Comparison of ENCODE assay signal across 9 cellular contexts in genomic region chr3:71580636-71581215, GRCh38. TPM values are rescaled to one million over a fixed set of nuclear protein-coding genes. Genes with fewer than 3 reads are reported as not detected.
DNase-seq lines count a peak whose midpoint lies in the region; ATAC-seq and TF ChIP-seq lines count a peak whose summit lies in the region.
"Had no signal": no experiment of that assay in that cellular context is flagged by ENCODE, and none has a peak within 500 bp of the region (broad histone marks: within the 10 kb centered on the region; RNA-seq: fewer than 3 reads in every experiment).

No MANE protein-coding gene starts in this region.

- H3K9me3 ChIP-seq in left lung (no peaks in the 10 kb centered on the region), testis (no peaks in the 10 kb centered on the region)

- CTCF ChIA-PET in activated CD4-positive, alpha-beta T cell treated with anti-CD3 and anti-CD28 coated beads, Interleukin-2, amount 10 ng/mL, durations not matched to agents 7 days and 5 days (lab: Charles Lee) = interaction anchor here (0.6 kb wide), 1 partner anchor 10 kb away, joined by 3 read pairs; no protein-coding TSS in a partner anchor

- no peak for ATAC-seq in activated naive CD8-positive, alpha-beta T cell treated with anti-CD3 and anti-CD28 coated beads, Interleukin-2, amount 50 U/mL, for 24 hours
- ATAC-seq in left lung (no peak), HG03159 (IDR thresholded peaks at IDR 0.05; ENCODE audit: unreplicated experiment) (no peak)

- H3K27ac ChIP-seq in left lung (peak overlapping the region; percentile 95 to 98), testis (peak overlapping the region; percentile 37 to 95)

- H3K4me3 ChIP-seq in left lung (peak overlapping the region; percentile 77 to 86), testis (peak overlapping the region; percentile 79 to 80)

- DNase-seq in activated CD4-positive, alpha-beta T cell treated with anti-CD3 and anti-CD28 coated beads, Interleukin-2, amount 10 ng/mL, durations not matched to agents 7 days and 5 days = no peak
- DNase-seq in activated CD4-positive, alpha-beta T cell treated with anti-CD3 and anti-CD28 coated beads for 4 hours = no peak
- DNase-seq in activated naive CD8-positive, alpha-beta T cell treated with anti-CD3 and anti-CD28 coated beads, Interleukin-2, amount 50 U/mL, for 24 hours = no peak
- DNase-seq in left lung = no peak
- no peak for DNase-seq in testis
- no peak for DNase-seq in NCI-H2171 (lab: John Stamatoyannopoulos, UW)
- no peak for DNase-seq in 8988T
- DNase-seq: RPMI8226 had no signal

- H3K9me3 Mint-ChIP-seq in activated CD4-positive, alpha-beta T cell treated with anti-CD3 and anti-CD28 coated beads, Interleukin-2, amount 10 ng/mL, durations not matched to agents 7 days and 5 days = no peaks in the 10 kb centered on the region
- no peaks in the 10 kb centered on the region for H3K9me3 Mint-ChIP-seq in activated naive CD8-positive, alpha-beta T cell treated with anti-CD3 and anti-CD28 coated beads, Interleukin-2, amount 50 U/mL, for 24 hours

- H3K27me3 Mint-ChIP-seq in activated CD4-positive, alpha-beta T cell treated with anti-CD3 and anti-CD28 coated beads, Interleukin-2, amount 10 ng/mL, durations not matched to agents 7 days and 5 days = peaks cover 21% of the 10 kb centered on the region
- no peaks in the 10 kb centered on the region for H3K27me3 Mint-ChIP-seq in activated naive CD8-positive, alpha-beta T cell treated with anti-CD3 and anti-CD28 coated beads, Interleukin-2, amount 50 U/mL, for 24 hours

- H3K36me3 Mint-ChIP-seq in activated CD4-positive, alpha-beta T cell treated with anti-CD3 and anti-CD28 coated beads, Interleukin-2, amount 10 ng/mL, durations not matched to agents 7 days and 5 days (ENCODE audit: low read depth) = peaks cover 11% of the 10 kb centered on the region
- peaks cover 18% of the 10 kb centered on the region for H3K36me3 Mint-ChIP-seq in activated naive CD8-positive, alpha-beta T cell treated with anti-CD3 and anti-CD28 coated beads, Interleukin-2, amount 50 U/mL, for 24 hours (ENCODE audit: low read depth)

- H3K36me3 ChIP-seq in left lung (no peaks in the 10 kb centered on the region), testis (ENCODE audit: low read depth, missing control alignments) (no peaks in the 10 kb centered on the region)

- no peaks in the 10 kb centered on the region for H3K27me3 ChIP-seq in left lung
- H3K27me3 ChIP-seq in testis = no peaks in the 10 kb centered on the region

- peak overlapping the region; percentile 85 for H3K27ac Mint-ChIP-seq in activated CD4-positive, alpha-beta T cell treated with anti-CD3 and anti-CD28 coated beads, Interleukin-2, amount 10 ng/mL, durations not matched to agents 7 days and 5 days
- peak overlapping the region; percentile 99 for H3K27ac Mint-ChIP-seq in activated naive CD8-positive, alpha-beta T cell treated with anti-CD3 and anti-CD28 coated beads, Interleukin-2, amount 50 U/mL, for 24 hours

- POLR2A ChIA-PET in activated CD4-positive, alpha-beta T cell treated with anti-CD3 and anti-CD28 coated beads, Interleukin-2, amount 10 ng/mL, durations not matched to agents 7 days and 5 days (lab: Charles Lee) = no interaction called here

- H3K4me1 ChIP-seq in left lung = peaks cover 20 to 66% of the 10 kb centered on the region in 2 donors
- peaks cover 9% of the 10 kb centered on the region for H3K4me1 ChIP-seq in testis

- H3K4me1 Mint-ChIP-seq in activated CD4-positive, alpha-beta T cell treated with anti-CD3 and anti-CD28 coated beads, Interleukin-2, amount 10 ng/mL, durations not matched to agents 7 days and 5 days = peaks cover 44% of the 10 kb centered on the region
- peaks cover 56% of the 10 kb centered on the region for H3K4me1 Mint-ChIP-seq in activated naive CD8-positive, alpha-beta T cell treated with anti-CD3 and anti-CD28 coated beads, Interleukin-2, amount 50 U/mL, for 24 hours

- no peak for TF ChIP-seq POLR2A in testis (IDR thresholded peaks at IDR 0.05)

- TF ChIP-seq CTCF in left lung (IDR thresholded peaks at IDR 0.05) (no peak), testis (IDR thresholded peaks at IDR 0.05) (no peak)

- H3K4me3 Mint-ChIP-seq in activated CD4-positive, alpha-beta T cell treated with anti-CD3 and anti-CD28 coated beads, Interleukin-2, amount 10 ng/mL, durations not matched to agents 7 days and 5 days = peak overlapping the region; percentile 83
- peak overlapping the region; percentile 92 for H3K4me3 Mint-ChIP-seq in activated naive CD8-positive, alpha-beta T cell treated with anti-CD3 and anti-CD28 coated beads, Interleukin-2, amount 50 U/mL, for 24 hours

- 45 to 62% methylated on average over 7 of the region's 7 CpGs for WGBS in testis, 2 donors

- intact Hi-C loops in left lung (cut with DNase I) = loop anchor here in 1 of 2 donors (10.0 kb wide), 1 partner anchor 266 kb away; no protein-coding TSS in a partner anchor
- intact Hi-C loops in testis (cut with DNase I; ENCODE audit: low total_unique reads) = no loop called here

RNA-seq across cellular contexts. Expression of gene FOXP1, which starts 2.8 kb away (rescaled TPM):
- 100 to 1,000 TPM; 116 to 131 TPM for total RNA-seq in activated CD4-positive, alpha-beta T cell treated with anti-CD3 and anti-CD28 coated beads, Interleukin-2, amount 10 ng/mL, durations not matched to agents 7 days and 5 days
- total RNA-seq in left lung (100 to 1,000 TPM in 1 of 2 donors, 10 to 100 TPM in 1; 95.1 to 107 TPM), testis (100 to 1,000 TPM in 1 of 2 donors, 10 to 100 TPM in 1; 75.9 to 105 TPM)
- polyA plus RNA-seq in testis (ENCODE audit: insufficient read depth, low read depth, low replicate concordance) = 37.8 TPM
